ENCODE assay signal across 1 cellular context in genomic region chr16:51151435-51151950, GRCh38.
A peak's percentile ranks its signal among the peaks of the same experiment; 100 is the strongest.
TF ChIP-seq lines count a peak whose summit lies in the region.

No MANE protein-coding gene starts in this region.

TF ChIP-seq in HepG2, 621 proteins besides CTCF, POLR2A, EP300 and RAD21 (continued from another document and continues in another):
- no peak for TF ChIP-seq ZNF704 (CRISPR knock-in tag; IDR thresholded peaks at IDR 0.05; ENCODE audit: borderline replicate concordance)
- no peak for TF ChIP-seq DR1 (CRISPR knock-in tag; IDR thresholded peaks at IDR 0.05)
- no peak for TF ChIP-seq NPAS2 (CRISPR knock-in tag; IDR thresholded peaks at IDR 0.05; ENCODE audit: borderline replicate concordance)
- TF ChIP-seq NBN (conservative IDR thresholded peaks at IDR 0.05): no peak
- TF ChIP-seq ZNF850 (CRISPR knock-in tag; conservative IDR thresholded peaks at IDR 0.05): no peak
- no peak for TF ChIP-seq KAT8 (CRISPR knock-in tag; IDR thresholded peaks at IDR 0.05)
- no peak for TF ChIP-seq ZNF263 (CRISPR knock-in tag; IDR thresholded peaks at IDR 0.05)
- no peak for TF ChIP-seq ZNF609 (CRISPR knock-in tag; IDR thresholded peaks at IDR 0.05; ENCODE audit: borderline replicate concordance)
- no peak for TF ChIP-seq NR2F1 (CRISPR knock-in tag; IDR thresholded peaks at IDR 0.05)
- no peak for TF ChIP-seq ZSCAN21 (CRISPR knock-in tag; IDR thresholded peaks at IDR 0.05; ENCODE audit: borderline replicate concordance)
- TF ChIP-seq ZNF737 (CRISPR knock-in tag; IDR thresholded peaks at IDR 0.05; ENCODE audit: borderline replicate concordance): no peak
- no peak for TF ChIP-seq MATR3 (CRISPR knock-in tag; IDR thresholded peaks at IDR 0.05)
- TF ChIP-seq ZNF569 (CRISPR knock-in tag; IDR thresholded peaks at IDR 0.05; ENCODE audit: borderline replicate concordance): no peak
- no peak for TF ChIP-seq HES4 (CRISPR knock-in tag; IDR thresholded peaks at IDR 0.05; ENCODE audit: borderline replicate concordance)
- TF ChIP-seq GLI4 (CRISPR knock-in tag; IDR thresholded peaks at IDR 0.05; ENCODE audit: borderline replicate concordance): no peak
- TF ChIP-seq PRDM4 (CRISPR knock-in tag; IDR thresholded peaks at IDR 0.05; ENCODE audit: borderline replicate concordance): no peak
- no peak for TF ChIP-seq SMARCC2 (IDR thresholded peaks at IDR 0.05)
- no peak for TF ChIP-seq ZNF781 (CRISPR knock-in tag; IDR thresholded peaks at IDR 0.05; ENCODE audit: borderline replicate concordance, not compliant biosample characterization)
- TF ChIP-seq GMEB2 (CRISPR knock-in tag; IDR thresholded peaks at IDR 0.05; ENCODE audit: low read depth): no peak
- peak; percentile 52 for TF ChIP-seq SRSF4 (IDR thresholded peaks at IDR 0.05; ENCODE audit: low read depth, low read length, poor library complexity, severe bottlenecking)
- TF ChIP-seq IRF2 (CRISPR knock-in tag; IDR thresholded peaks at IDR 0.05): no peak
- no peak for TF ChIP-seq FOXP1 (IDR thresholded peaks at IDR 0.05)
- TF ChIP-seq FOXP1 (CRISPR knock-in tag; IDR thresholded peaks at IDR 0.05): no peak
- TF ChIP-seq ZNF414 (CRISPR knock-in tag; IDR thresholded peaks at IDR 0.05): no peak
- TF ChIP-seq ZNF275 (CRISPR knock-in tag; IDR thresholded peaks at IDR 0.05; ENCODE audit: borderline replicate concordance): no peak
- TF ChIP-seq DPF2 (CRISPR knock-in tag; IDR thresholded peaks at IDR 0.05; ENCODE audit: borderline replicate concordance, low read depth): no peak
- no peak for TF ChIP-seq RAD51 (IDR thresholded peaks at IDR 0.05; ENCODE audit: borderline replicate concordance)
- TF ChIP-seq SOX5 (CRISPR knock-in tag; IDR thresholded peaks at IDR 0.05; ENCODE audit: borderline replicate concordance): no peak
- TF ChIP-seq ZNF574 (CRISPR knock-in tag; IDR thresholded peaks at IDR 0.05): peak; percentile 16; the same call in 1 of the 2 replicates
- no peak for TF ChIP-seq ATF7 (IDR thresholded peaks at IDR 0.05)
- no peak for TF ChIP-seq ATF7 (CRISPR knock-in tag; IDR thresholded peaks at IDR 0.05)
- peak; percentile 74 for TF ChIP-seq NFYC (CRISPR knock-in tag; IDR thresholded peaks at IDR 0.05)
- TF ChIP-seq TIGD3 (CRISPR knock-in tag; IDR thresholded peaks at IDR 0.05; ENCODE audit: borderline replicate concordance): no peak
- TF ChIP-seq ZNF3 (CRISPR knock-in tag; IDR thresholded peaks at IDR 0.05): no peak
- TF ChIP-seq GATAD2A (CRISPR knock-in tag; IDR thresholded peaks at IDR 0.05): no peak
- no peak for TF ChIP-seq PAWR (CRISPR knock-in tag; IDR thresholded peaks at IDR 0.05; ENCODE audit: borderline replicate concordance)
- TF ChIP-seq SSRP1 (CRISPR knock-in tag; IDR thresholded peaks at IDR 0.05): no peak
- TF ChIP-seq UBTF (CRISPR knock-in tag; IDR thresholded peaks at IDR 0.05): no peak
- no peak for TF ChIP-seq THAP9 (CRISPR knock-in tag; IDR thresholded peaks at IDR 0.05; ENCODE audit: borderline replicate concordance)
- TF ChIP-seq ATAD3A (CRISPR knock-in tag; IDR thresholded peaks at IDR 0.05): no peak
- TF ChIP-seq ZNF136 (CRISPR knock-in tag; IDR thresholded peaks at IDR 0.05; ENCODE audit: low read depth): no peak
- TF ChIP-seq CBX5 (CRISPR knock-in tag; IDR thresholded peaks at IDR 0.05; ENCODE audit: borderline replicate concordance): no peak
